ENCODE assay signal across 15 cellular contexts in genomic region chr2:10309286-10309685, GRCh38. TPM values are rescaled to one million over a fixed set of nuclear protein-coding genes. Genes with fewer than 3 reads are reported as not detected.
DNase-seq lines count a peak whose midpoint lies in the region; ATAC-seq and TF ChIP-seq lines count a peak whose summit lies in the region.
"Had no signal": no experiment of that assay in that cellular context is flagged by ENCODE, and none has a peak within 500 bp of the region (broad histone marks: within the 10 kb centered on the region; RNA-seq: fewer than 3 reads in every experiment).

No MANE protein-coding gene starts in this region.

- H3K9me3 Mint-ChIP-seq in H9 = no peaks in the 10 kb centered on the region
- H3K9me3 Mint-ChIP-seq: CD4-positive, alpha-beta T cell; GM23338 had no signal

- H3K23me2 ChIP-seq in H9 (ENCODE audit: insufficient read length, low read depth, low read length, poor library complexity, severe bottlenecking) = peaks cover 8% of the 10 kb centered on the region

- no peak overlapping the region for H4K8ac ChIP-seq in H9 (replicated peaks; ENCODE audit: insufficient read length, low read depth, low read length)
- no peak overlapping the region for H4K8ac ChIP-seq in mesendoderm (ENCODE audit: low read depth, low read length)

- H3K14ac ChIP-seq in H9 (ENCODE audit: insufficient read depth, low read length) = no peak overlapping the region

- H2BK12ac ChIP-seq in H9 (ENCODE audit: insufficient read length, low read depth, low read length) = no peak overlapping the region

- H3K36me3 ChIP-seq in adrenal gland (replicated peaks in 1 of 2) (no peaks in the 10 kb centered on the region), mesendoderm (ENCODE audit: control insufficient read depth, insufficient read depth, low read length) (no peaks in the 10 kb centered on the region), gastrocnemius medialis (no peaks in the 10 kb centered on the region)

- H3K4me3 ChIP-seq in adrenal gland (no peak overlapping the region), mesendoderm (ENCODE audit: low read length) (no peak overlapping the region), gastrocnemius medialis (no peak overlapping the region)
- H3K4me3 ChIP-seq: GM23338 had no signal

- H2BK15ac ChIP-seq in H9 (ENCODE audit: low read depth, low read length) = no peak overlapping the region
- no peak overlapping the region for H2BK15ac ChIP-seq in mesendoderm (replicated peaks; ENCODE audit: low read depth)

- 0 out of 7 replicates have a peak overlapping the region, but pooled peaks of 1 of the 3 experiments have one; percentile 23 for H3K27ac Mint-ChIP-seq in H9
- H3K27ac Mint-ChIP-seq: B cell, GM23338 had no signal

- no peak overlapping the region for H2BK120ac ChIP-seq in H9 (ENCODE audit: low read depth, low read length, poor library complexity, severe bottlenecking)
- no peak overlapping the region for H2BK120ac ChIP-seq in mesendoderm (ENCODE audit: low read depth, low read length)

- peak overlapping the region; percentile 1 for H3K18ac ChIP-seq in H9 (ENCODE audit: insufficient read length, low read depth, low read length)
- no peak overlapping the region for H3K18ac ChIP-seq in mesendoderm (ENCODE audit: low read length)

- no CpG with 5 or more reads among the region's 3 CpGs for WGBS in H9 (ENCODE audit: extremely low coverage, insufficient read length, low lambda C conversion rate)
- 30 to 58% (median 40%) methylated on average over 3 of the region's 3 CpGs for WGBS in adrenal gland, 4 donors
- WGBS in mesendoderm (ENCODE audit: extremely low coverage, insufficient coverage, low lambda C conversion rate) = no CpG with 5 or more reads among the region's 3 CpGs

- H3K4me2 ChIP-seq in H9 (ENCODE audit: insufficient read depth, insufficient read length, low read length) = no peak overlapping the region
- H3K4me2 ChIP-seq in mesendoderm (ENCODE audit: low read length) = no peak overlapping the region
- H3K4me2 ChIP-seq: GM23338 had no signal

- no peak for TF ChIP-seq POLR2A in adrenal gland (IDR thresholded peaks at IDR 0.05)
- TF ChIP-seq POLR2A in gastrocnemius medialis (IDR thresholded peaks at IDR 0.05) = no peak

- ATAC-seq in HG02840 (IDR thresholded peaks at IDR 0.05; ENCODE audit: low FRiP score, unreplicated experiment) (no peak), gastrocnemius medialis (no peak)
- ATAC-seq: GM23338 had no signal

- H4K5ac ChIP-seq in H9 (ENCODE audit: insufficient read length, low read depth, low read length) (no peak overlapping the region), mesendoderm (ENCODE audit: low read length) (no peak overlapping the region)

- H3K4ac ChIP-seq in H9 (ENCODE audit: low read depth, low read length) (no peak overlapping the region), mesendoderm (ENCODE audit: low read depth, low read length) (no peak overlapping the region)

- H2BK5ac ChIP-seq in H9 (ENCODE audit: insufficient read length, low read length) = no peak overlapping the region
- no peak overlapping the region for H2BK5ac ChIP-seq in mesendoderm (ENCODE audit: low read length)

- no peak for TF ChIP-seq CTCF in H9 (conservative IDR thresholded peaks at IDR 0.05)
- no peak for TF ChIP-seq CTCF in adrenal gland (IDR thresholded peaks at IDR 0.05)
- no peak for TF ChIP-seq CTCF in GM13977 (IDR thresholded peaks at IDR 0.05; ENCODE audit: extremely low read depth, insufficient read depth, missing control alignments)
- TF ChIP-seq CTCF in gastrocnemius medialis (IDR thresholded peaks at IDR 0.05 in 4 of 5, conservative IDR thresholded peaks at IDR 0.05 in 1 of 5) = no peak

- H4K20me1 ChIP-seq in H9 (ENCODE audit: control insufficient read depth, insufficient read depth, insufficient read length) = no peaks in the 10 kb centered on the region

- H3K79me1 ChIP-seq in H9 (ENCODE audit: insufficient read depth, low read depth, low read length, poor library complexity, severe bottlenecking) (no peaks in the 10 kb centered on the region), mesendoderm (ENCODE audit: low read length) (peaks cover 3% of the 10 kb centered on the region)

- H3T11ph ChIP-seq in H9 (ENCODE audit: low read length) = no peak overlapping the region

- no peak overlapping the region for H3K56ac ChIP-seq in H9 (ENCODE audit: insufficient read length, low read depth, low read length)
- no peak overlapping the region for H3K56ac ChIP-seq in mesendoderm (ENCODE audit: low read length)

- H3K27ac ChIP-seq in H9 (ENCODE audit: insufficient read length, low read depth, low read length) (no peak overlapping the region), adrenal gland (peak overlapping the region in 3 of 5 donors; percentile 10 to 72 (median 61)), mesendoderm (ENCODE audit: low read depth, low read length) (no peak overlapping the region), gastrocnemius medialis (no peak overlapping the region)

- in situ Hi-C loops in GM13977 (cut with MboI; ENCODE audit: low pct_unique_long_range_greater_than_20kb, low sequenced_read_pairs, unreplicated experiment) = no loop called here
- in situ Hi-C loops in gastrocnemius medialis (cut with MboI; ENCODE audit: low sequenced_read_pairs in 4 of 4) = no loop called here

- H4K91ac ChIP-seq in H9 (ENCODE audit: insufficient read length, low read depth, low read length) = no peak overlapping the region

- H2AFZ ChIP-seq in H9 (ENCODE audit: low read length) = no peak overlapping the region
- H2AFZ ChIP-seq: GM23338 had no signal

- intact Hi-C loops in adrenal gland (cut with DNase I) (loop anchor here in 1 of 2 donors (5.0 kb wide), 1 partner anchor 93 kb away; no protein-coding TSS in a partner anchor), gastrocnemius medialis (cut with DNase I; ENCODE audit: low total_unique reads) (no loop called here)

- H3K4me3 Mint-ChIP-seq in H9 = no peak overlapping the region
- H3K4me3 Mint-ChIP-seq: B cell; CD4-positive, alpha-beta T cell; GM23338 had no signal

- H2AK5ac ChIP-seq in H9 (ENCODE audit: insufficient read length, low read length) (no peak overlapping the region), mesendoderm (ENCODE audit: low read length) (no peak overlapping the region)

- H2BK20ac ChIP-seq in H9 (ENCODE audit: low read depth, low read length, poor library complexity, severe bottlenecking) = no peak overlapping the region

- H3K9me3 ChIP-seq in H9 (ENCODE audit: control insufficient read depth, low read depth, low read length) (no peaks in the 10 kb centered on the region), adrenal gland (replicated peaks in 1 of 3) (no peaks in the 10 kb centered on the region), gastrocnemius medialis (no peaks in the 10 kb centered on the region)

- DNase-seq in AG20443 (ENCODE audit: low spot score) (peak; percentile 46), H9 (no peak), adrenal gland (peak in 4 of 7 donors; percentile 57 to 60 (median 58)), mesendoderm (no peak), GM13977 (ENCODE audit: low spot score) (no peak), gastrocnemius medialis (no peak)
- DNase-seq: 8988T; CD4-positive, alpha-beta T cell; COR-L47; DMS153; DND-41; H7 had no signal

- peaks cover 12% of the 10 kb centered on the region; the same call in 1 of the 2 replicates for H3K27me3 ChIP-seq in H9 (ENCODE audit: insufficient read depth, low read length)
- H3K27me3 ChIP-seq in adrenal gland = no peaks in the 10 kb centered on the region
- H3K27me3 ChIP-seq in mesendoderm (ENCODE audit: insufficient read depth, low read length, poor library complexity) = peaks cover 10% of the 10 kb centered on the region
- H3K27me3 ChIP-seq in gastrocnemius medialis = no peaks in the 10 kb centered on the region

- H3K79me2 ChIP-seq in H9 (ENCODE audit: insufficient read depth, low read length) = no peaks in the 10 kb centered on the region
- H3K79me2 ChIP-seq in mesendoderm (ENCODE audit: control insufficient read depth, insufficient read depth, low read length) = no peaks in the 10 kb centered on the region

- H3K4me1 Mint-ChIP-seq in H9 = peaks cover 11 to 15% of the 10 kb centered on the region in 2 experiments

- H3K23ac ChIP-seq in H9 (ENCODE audit: insufficient read length, low read depth, low read length) = no peak overlapping the region
- H3K23ac ChIP-seq in mesendoderm (ENCODE audit: low read length) = peak overlapping the region; percentile 11

- H3K4me1 ChIP-seq in H9 (ENCODE audit: insufficient read depth, low read length) (no peaks in the 10 kb centered on the region), adrenal gland (replicated peaks in 1 of 2) (peaks cover 40 to 49% of the 10 kb centered on the region in 2 donors), mesendoderm (ENCODE audit: control insufficient read depth, low read depth, low read length) (no peaks in the 10 kb centered on the region), gastrocnemius medialis (peaks cover 6 to 15% of the 10 kb centered on the region in 2 donors)

- H3K27me3 Mint-ChIP-seq in H9 (ENCODE audit: low read depth) = peaks cover 40% of the 10 kb centered on the region
- H3K27me3 Mint-ChIP-seq: B cell; CD4-positive, alpha-beta T cell had no signal

- H3K9ac ChIP-seq in H9 (ENCODE audit: extremely low read depth, insufficient read length, low read length) (no peak overlapping the region), mesendoderm (ENCODE audit: low read length) (no peak overlapping the region)

- no peaks in the 10 kb centered on the region for H3K36me3 Mint-ChIP-seq in H9 (ENCODE audit: insufficient read depth in 1 of 3, low read depth in 3 of 3)

RNA-seq across cellular contexts. Expression of gene HPCAL1, which starts 6.6 kb away (rescaled TPM):
- total RNA-seq in H9 (2021) (4.7 and 5.9 TPM in 2 replicates), adrenal gland (100 to 1,000 TPM in 1 of 8 donors, 10 to 100 TPM in 7; 49.9 to 118 (median 78.3) TPM), gastrocnemius medialis (10 to 100 TPM; 29.0 to 45.5 (median 34.5) TPM)
- polyA plus RNA-seq in adrenal gland = 10 to 100 TPM; 43.0 to 58.2 (median 45.9) TPM
- polyA plus RNA-seq in mesendoderm (2013, experiment 1 of 2) = 9.2 TPM
- 8.8 TPM for polyA plus RNA-seq in mesendoderm (2013, experiment 2 of 2)

Comparison
In these comparisons a context has a peak if more than half of its experiments do, and no peak if none do; other contexts are left out.
1. DNase-seq: peak in AG20443 (single experiment) and adrenal gland (4 of 7); none in H9 (single experiment), mesendoderm (single experiment), GM13977 (single experiment) and gastrocnemius medialis (0 of 2).
2. H3K27ac ChIP-seq: peak in adrenal gland (3 of 5); none in H9 (single experiment), mesendoderm (single experiment) and gastrocnemius medialis (0 of 4).